Comparison of ENCODE assay signal across 8 cellular contexts in genomic region chr13:99656092-99656745, GRCh38. TPM values are rescaled to one million over a fixed set of nuclear protein-coding genes. Genes with fewer than 3 reads are reported as not detected.
DNase-seq lines count a peak whose midpoint lies in the region; ATAC-seq and TF ChIP-seq lines count a peak whose summit lies in the region.

No MANE protein-coding gene starts in this region.

- H3K27ac ChIP-seq in heart left ventricle (no peak overlapping the region), psoas muscle (no peak overlapping the region), aorta (ENCODE audit: low read depth in 1 of 2, low read length in 2 of 2) (no peak overlapping the region)

- 17 to 18% (median 18%) methylated on average over 8 of the region's 8 CpGs for WGBS in heart left ventricle, 4 donors
- 16 to 21% (median 21%) methylated on average over 8 of the region's 8 CpGs for WGBS in psoas muscle, 3 donors
- WGBS in aorta, 2 donors, result 11 to 13% methylated on average over 8 of the region's 8 CpGs

- DNase-seq in G401 (ENCODE audit: low spot score) (peak; percentile 95), NCI-H128 (lab: John Stamatoyannopoulos, UW; ENCODE audit: unreplicated experiment) (peak; percentile 66), SW480 (ENCODE audit: low spot score) (peak; percentile 73), heart left ventricle (peak; percentile 61 to 75 (median 71)), psoas muscle (peak; percentile 64 to 70), aorta (peak; percentile 77 to 83)
- DNase-seq in activated naive CD8-positive, alpha-beta T cell treated with anti-CD3 and anti-CD28 coated beads, Interleukin-2, amount 50 U/mL, for 16 hours (ENCODE audit: low read depth, low spot score), result peak; percentile 67

- ATAC-seq in HG02588 (IDR thresholded peaks at IDR 0.05; ENCODE audit: unreplicated experiment), result peak; percentile 75
- peak in 3 of 4 donors; percentile 68 to 75 (median 68) for ATAC-seq in heart left ventricle
- peak; percentile 87 to 93 (median 88) for ATAC-seq in psoas muscle
- ATAC-seq in aorta (ENCODE audit: low FRiP score), result peak; percentile 85

- intact Hi-C loops in heart left ventricle (cut with DNase I) (loop anchor here (1.0 to 10.0 kb wide), 15 partner anchors 39 to 1469 kb away; partner anchors contain the start of gene TMTC4 (in 1 of the 10)), psoas muscle (cut with DNase I) (loop anchor here (2.0 to 10.0 kb wide), 5 partner anchors 259 to 861 kb away; no protein-coding TSS in a partner anchor), aorta (cut with DNase I) (loop anchor here (2.0 to 10.0 kb wide), 7 partner anchors 34 to 859 kb away; partner anchors contain the start of gene ZIC5 (in 1 of the 2))

- H3K4me3 ChIP-seq in heart left ventricle (peak overlapping the region in 1 of 12 donors; percentile 2), psoas muscle (no peak overlapping the region), aorta (ENCODE audit: low read length in 2 of 2) (no peak overlapping the region)

- no peaks in the 10 kb centered on the region for H3K36me3 ChIP-seq in heart left ventricle
- no peaks in the 10 kb centered on the region for H3K36me3 ChIP-seq in psoas muscle (ENCODE audit: insufficient read depth in 1 of 2, low read depth in 1 of 2)
- no peaks in the 10 kb centered on the region for H3K36me3 ChIP-seq in aorta (ENCODE audit: control insufficient read depth in 1 of 2, insufficient read depth in 2 of 2, low read length in 1 of 2)

- H3K27me3 ChIP-seq in heart left ventricle (peaks cover 0 to 15% (median 0%) of the 10 kb centered on the region in 9 donors), psoas muscle (ENCODE audit: insufficient read depth in 3 of 3, low read length in 2 of 3) (no peaks in the 10 kb centered on the region), aorta (ENCODE audit: control insufficient read depth in 1 of 2, insufficient read depth in 2 of 2, low read length in 1 of 2) (no peaks in the 10 kb centered on the region)

- TF ChIP-seq POLR2A in heart left ventricle (IDR thresholded peaks at IDR 0.05), result no peak

- peaks cover 0 to 33% (median 9%) of the 10 kb centered on the region in 12 donors for H3K4me1 ChIP-seq in heart left ventricle
- no peaks in the 10 kb centered on the region for H3K4me1 ChIP-seq in psoas muscle
- no peaks in the 10 kb centered on the region for H3K4me1 ChIP-seq in aorta (ENCODE audit: control insufficient read depth in 1 of 2, insufficient read depth in 2 of 2, low read length in 2 of 2)

- H3K9me3 ChIP-seq in heart left ventricle, result no peaks in the 10 kb centered on the region
- no peaks in the 10 kb centered on the region for H3K9me3 ChIP-seq in psoas muscle
- no peaks in the 10 kb centered on the region for H3K9me3 ChIP-seq in aorta (ENCODE audit: control insufficient read depth, low read length)

- in situ Hi-C loops in G401 (cut with HindIII; ENCODE audit: low sequenced_read_pairs), result no loop called here

- TF ChIP-seq CTCF in heart left ventricle (IDR thresholded peaks at IDR 0.05) (peak; percentile 80 to 95 (median 88)), psoas muscle (IDR thresholded peaks at IDR 0.05) (peak; percentile 87)

RNA-seq across cellular contexts. Expression of gene CLYBL, which starts 49.7 kb away (rescaled TPM):
- 13.4 and 14.1 TPM in 2 replicates for total RNA-seq in G401 (2014; rRNA removed; shearing (Covaris generic))
- 10 to 100 TPM; 10.8 to 32.9 (median 25.0) TPM for total RNA-seq in heart left ventricle
- polyA plus RNA-seq in heart left ventricle, result 10 to 100 TPM; 14.7 TPM
- 10 to 100 TPM; 12.6 to 25.5 (median 18.7) TPM for total RNA-seq in psoas muscle
- polyA plus RNA-seq in psoas muscle, result 10 to 100 TPM in 2 of 3 donors, 1 to 10 TPM in 1; 6.0 to 14.7 (median 13.0) TPM
- 1 to 10 TPM; 7.7 to 8.3 TPM for total RNA-seq in aorta
- 10 to 100 TPM in 1 of 2 donors, 1 to 10 TPM in 1; 8.2 to 34.9 TPM for polyA plus RNA-seq in aorta
